In the genomic region with DNA sequence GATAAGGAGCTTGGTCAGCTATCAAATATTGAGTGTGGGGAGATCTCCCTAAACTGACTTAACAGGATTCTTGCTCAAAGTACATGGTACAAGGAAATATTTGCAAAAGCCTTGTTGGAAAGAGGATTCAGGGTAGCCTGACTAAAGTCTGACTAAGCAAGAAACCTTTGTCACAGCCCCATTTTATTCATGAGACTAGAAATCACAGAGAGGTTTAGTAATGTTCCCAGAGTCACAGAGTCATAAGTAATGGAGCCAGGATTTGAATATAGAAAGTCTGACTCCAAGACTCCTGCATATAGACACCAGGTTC, we compare ENCODE assay signal across 21 cellular contexts. TPM values are rescaled to one million over a fixed set of nuclear protein-coding genes. Genes with fewer than 3 reads are reported as not detected.
"Had no signal": no experiment of that assay in that cellular context is flagged by ENCODE, and none has a peak within 500 bp of the region (broad histone marks: within the 10 kb centered on the region; RNA-seq: fewer than 3 reads in every experiment).

No MANE protein-coding gene starts in this region.

- ATAC-seq: activated CD4-positive, alpha-beta T cell treated with anti-CD3 and anti-CD28 coated beads for 36 hours; activated T-cell treated with anti-CD3 and anti-CD28 coated beads, Interleukin-2, amount 50 U/mL, for 72 hours; PC-3; T-helper 17 cell had no signal

- DNase-seq: activated CD4-positive, alpha-beta memory T cell treated with anti-CD3 and anti-CD28 coated beads, Interleukin-2, amount 10 ng/mL, durations not matched to agents 7 days and 5 days; activated CD4-positive, alpha-beta T cell treated with anti-CD3 and anti-CD28 coated beads for 36 hours; activated CD4-positive, alpha-beta T cell treated with anti-CD3 and anti-CD28 coated beads, Interleukin-2, amount 50 U/mL, for 1 hour; activated CD8-positive, alpha-beta memory T cell treated with anti-CD3 and anti-CD28 coated beads, Interleukin-2, amount 50 U/mL, for 4 hours; activated gamma-delta T cell treated with Interleukin-2 at 50 U/mL for 16 hours; activated naive CD4-positive, alpha-beta T cell treated with anti-CD3 and anti-CD28 coated beads, Interleukin-2, amount 10 ng/mL, durations not matched to agents 7 days and 5 days; activated naive CD8-positive, alpha-beta T cell treated with anti-CD3 and anti-CD28 coated beads for 36 hours; activated T-cell treated with anti-CD3 and anti-CD28 coated beads, Interleukin-2, amount 50 U/mL, for 72 hours; caudate nucleus; KG1; NCI-H1092; NCI-H1694; NCI-H510A; NCI-H526 treated with DMSO at 0.1 percent for 48 hours; PC-3; SHP77 treated with DMSO at 0.1 percent for 48 hours; T-helper 17 cell; T-helper 9 cell had no signal

RNA-seq across cellular contexts. Expression of gene SST, which starts 29.4 kb away (rescaled TPM):
- total RNA-seq: activated CD4-positive, alpha-beta memory T cell treated with anti-CD3 and anti-CD28 coated beads, Interleukin-2, amount 10 ng/mL, durations not matched to agents 7 days and 5 days; activated CD4-positive, alpha-beta T cell treated with anti-CD3 and anti-CD28 coated beads for 36 hours; activated naive CD8-positive, alpha-beta T cell treated with anti-CD3 and anti-CD28 coated beads for 36 hours; activated T-cell treated with anti-CD3 and anti-CD28 coated beads, Interleukin-2, amount 50 U/mL, for 72 hours; activated T-helper 2 cell treated with anti-CD3 and anti-CD28 coated beads, Interferon-gamma antibody, Interleukin-2, Interleukin-4, amounts not matched to agents 10 μg/mL and 5 μg/mL and 100 μg/mL, durations not matched to agents 14 hours and 24 hours and 36 hours; LHCN-M2; PC-3; SK-MEL-5; T-helper 17 cell had no signal
